In genomic region chr1:117930173-117930447, GRCh38 we compare ENCODE assay signal across 7 cellular contexts. TPM values are rescaled to one million over a fixed set of nuclear protein-coding genes. Genes with fewer than 3 reads are reported as not detected.
DNase-seq lines count a peak whose midpoint lies in the region; ATAC-seq and TF ChIP-seq lines count a peak whose summit lies in the region.

No MANE protein-coding gene starts in this region.

- POLR2A ChIA-PET in Panc1 (lab: Charles Lee) = no interaction called here

- peak overlapping the region; percentile 70 for H3K9ac ChIP-seq in fibroblast of lung (ENCODE audit: insufficient read depth, low read length)
- peak overlapping the region; percentile 28 for H3K9ac ChIP-seq in rectal smooth muscle tissue (ENCODE audit: low read length)

- no peak for TF ChIP-seq CTCF in Panc1 (IDR thresholded peaks at IDR 0.05)
- TF ChIP-seq CTCF in fibroblast of lung (conservative IDR thresholded peaks at IDR 0.05 in 1 of 2, IDR thresholded peaks at IDR 0.05 in 1 of 2; ENCODE audit: low read depth in 1 of 2, low read length in 2 of 2) = no peak

- H3K27ac ChIP-seq in Panc1 (ENCODE audit: low read length) = peak overlapping the region; percentile 86
- peak overlapping the region; percentile 81 for H3K27ac ChIP-seq in fibroblast of lung (ENCODE audit: insufficient read depth, low read length)
- no peak overlapping the region for H3K27ac ChIP-seq in rectal smooth muscle tissue (ENCODE audit: low read depth, low read length)

- CTCF ChIA-PET in Panc1 (lab: Charles Lee) = no interaction called here

- in situ Hi-C loops in Panc1 (cut with HindIII; ENCODE audit: low pct_unique_long_range_greater_than_20kb, low sequenced_read_pairs) = no loop called here

- H4K20me1 ChIP-seq in fibroblast of lung (ENCODE audit: control insufficient read depth, extremely low read depth, insufficient read depth, low read length) = no peaks in the 10 kb centered on the region

- peaks cover 23% of the 10 kb centered on the region for H3K36me3 ChIP-seq in Panc1 (ENCODE audit: control insufficient read depth, insufficient read depth, low read length)
- peaks cover 2% of the 10 kb centered on the region for H3K36me3 ChIP-seq in fibroblast of lung (ENCODE audit: control insufficient read depth, insufficient read depth, low read length)
- no peaks in the 10 kb centered on the region for H3K36me3 ChIP-seq in rectal smooth muscle tissue (ENCODE audit: control insufficient read depth, insufficient read depth, low read length)

- DNase-seq in Panc1 (ENCODE audit: low read depth, low spot score) = no peak
- no peak for DNase-seq in fibroblast of lung (ENCODE audit: low read depth in 2 of 2)
- no peak for DNase-seq in glomerular visceral epithelial cell (ENCODE audit: extremely low spot score)
- no peak for DNase-seq in NCI-H1694 (lab: John Stamatoyannopoulos, UW)

- no TSS peak for BruUV-seq in Panc1 (replicated peaks; lab: Mats Ljungman, UMichigan)

- H3K9me3 ChIP-seq in Panc1 (ENCODE audit: control insufficient read depth, insufficient read depth, low read depth, low read length) (no peaks in the 10 kb centered on the region), fibroblast of lung (ENCODE audit: control insufficient read depth, insufficient read depth, low read depth, low read length) (no peaks in the 10 kb centered on the region)

- H3K4me2 ChIP-seq in fibroblast of lung (ENCODE audit: extremely low read depth, insufficient read depth, low read length) = peak overlapping the region; percentile 94

- H3K4me3 ChIP-seq in Panc1 (ENCODE audit: low read depth in 2 of 2, low read length in 2 of 2) (peak overlapping the region; percentile 86 to 98), fibroblast of lung (replicated peaks in 1 of 4; ENCODE audit: control extremely low read depth in 1 of 4, insufficient read depth in 1 of 4, low read depth in 3 of 4, low read length in 4 of 4) (peak overlapping the region; percentile 84 to 94 (median 90)), rectal smooth muscle tissue (ENCODE audit: low read length) (peak overlapping the region; percentile 88)

- peak overlapping the region; percentile 81 for H2AFZ ChIP-seq in fibroblast of lung (ENCODE audit: low read length)

- no peaks in the 10 kb centered on the region for H3K27me3 ChIP-seq in Panc1 (ENCODE audit: control insufficient read depth, insufficient read depth, low read length)
- H3K27me3 ChIP-seq in fibroblast of lung (ENCODE audit: control insufficient read depth, insufficient read depth, low read length) = no peaks in the 10 kb centered on the region
- H3K27me3 ChIP-seq in rectal smooth muscle tissue (ENCODE audit: control insufficient read depth, insufficient read depth, low read length) = no peaks in the 10 kb centered on the region

- peaks cover 68% of the 10 kb centered on the region for H3K79me2 ChIP-seq in fibroblast of lung (ENCODE audit: control insufficient read depth, insufficient read depth, low read length)

- H3K4me1 ChIP-seq in Panc1 (ENCODE audit: control insufficient read depth, insufficient read depth, low read length) (peaks cover 10% of the 10 kb centered on the region; the same call in 1 of the 2 replicates), fibroblast of lung (ENCODE audit: control insufficient read depth, extremely low read depth, insufficient read depth, low read length) (no peaks in the 10 kb centered on the region), rectal smooth muscle tissue (ENCODE audit: control insufficient read depth, insufficient read depth, low read length) (peaks cover 21% of the 10 kb centered on the region)

- intact Hi-C loops in Panc1 (cut with micrococcal nuclease; ENCODE audit: unreplicated experiment) = no loop called here

- ATAC-seq in GM21526 (IDR thresholded peaks at IDR 0.05; ENCODE audit: low FRiP score, unreplicated experiment) = peak; percentile 3
- ATAC-seq in Panc1 = no peak
- ATAC-seq in GM21515 (IDR thresholded peaks at IDR 0.05; ENCODE audit: unreplicated experiment) = no peak

RNA-seq across cellular contexts. Expression of gene WDR3, which starts 0.6 kb away (rescaled TPM):
- total RNA-seq in Panc1 (2021; ENCODE audit: unreplicated experiment) (30.7 TPM), fibroblast of lung (15.7 TPM in 2 replicates)
- 18.2 TPM for polyA plus RNA-seq in Panc1 (2012; ENCODE audit: insufficient read length)
- 17.4 and 43.2 TPM in 2 replicates for polyA plus RNA-seq in fibroblast of lung
- 9.6 and 24.1 TPM in 2 replicates for polyA plus RNA-seq in fibroblast of lung (2012)
- polyA minus RNA-seq in fibroblast of lung (ENCODE audit: low replicate concordance) = 3.8 and 25.2 TPM in 2 replicates

RNA-seq across cellular contexts. Expression of gene GDAP2, which starts 0.7 kb away (rescaled TPM):
- total RNA-seq in Panc1 (2021; ENCODE audit: unreplicated experiment) (14.5 TPM), fibroblast of lung (21.3 and 29.7 TPM in 2 replicates)
- 6.3 TPM for polyA plus RNA-seq in Panc1 (2012; ENCODE audit: insufficient read length)
- polyA plus RNA-seq in fibroblast of lung = 14.5 and 16.2 TPM in 2 replicates
- polyA plus RNA-seq in fibroblast of lung (2012) = 6.4 and 9.2 TPM in 2 replicates
- polyA minus RNA-seq in fibroblast of lung (ENCODE audit: low replicate concordance) = 5.5 and 6.2 TPM in 2 replicates
